ENCODE assay signal across 1 cellular context in genomic region chr2:70087703-70088507, GRCh38.
TF ChIP-seq lines count a peak whose summit lies in the region.

No MANE protein-coding gene starts in this region.

TF ChIP-seq in HepG2, 621 proteins besides CTCF, POLR2A, EP300 and RAD21 (continued from another document and continues in another):
- TF ChIP-seq PPARG (CRISPR knock-in tag; conservative IDR thresholded peaks at IDR 0.05) (no peak), ZBTB25 (CRISPR knock-in tag; IDR thresholded peaks at IDR 0.05) (no peak; the same call in 1 of the 2 replicates), ZNF232 (CRISPR knock-in tag; IDR thresholded peaks at IDR 0.05; ENCODE audit: borderline replicate concordance) (peak; percentile 11; the same call in 1 of the 2 replicates), ESRRA (CRISPR knock-in tag; IDR thresholded peaks at IDR 0.05; ENCODE audit: low read depth) (no peak), FOXC1 (CRISPR knock-in tag; IDR thresholded peaks at IDR 0.05; ENCODE audit: borderline replicate concordance) (no peak; the same call in 1 of the 2 replicates), ARID3A (IDR thresholded peaks at IDR 0.05; ENCODE audit: low read depth, low read length) (no peak), ZNF644 (CRISPR knock-in tag; IDR thresholded peaks at IDR 0.05; ENCODE audit: low read depth) (no peak), DMTF1 (CRISPR knock-in tag; IDR thresholded peaks at IDR 0.05) (0 out of 2 replicates have a peak, but pooled peaks have one; percentile 56), ONECUT2 (CRISPR knock-in tag; IDR thresholded peaks at IDR 0.05) (no peak), ZNF570 (CRISPR knock-in tag; IDR thresholded peaks at IDR 0.05; ENCODE audit: borderline replicate concordance) (no peak), NR2F1 (CRISPR knock-in tag; IDR thresholded peaks at IDR 0.05) (no peak), ZMYM3 (CRISPR knock-in tag; IDR thresholded peaks at IDR 0.05) (peak; percentile 58; the same call in 1 of the 2 replicates), IKZF1 (IDR thresholded peaks at IDR 0.05) (no peak), ZNF614 (CRISPR knock-in tag; IDR thresholded peaks at IDR 0.05; ENCODE audit: borderline replicate concordance) (no peak), BATF2 (CRISPR knock-in tag; IDR thresholded peaks at IDR 0.05) (peak; percentile 63; the same call in 1 of the 2 replicates), ZNF512 (CRISPR knock-in tag; IDR thresholded peaks at IDR 0.05) (no peak), DPF2 (CRISPR knock-in tag; IDR thresholded peaks at IDR 0.05; ENCODE audit: borderline replicate concordance, low read depth) (no peak), HES4 (CRISPR knock-in tag; IDR thresholded peaks at IDR 0.05; ENCODE audit: borderline replicate concordance) (no peak; the same call in 1 of the 2 replicates), MLX (CRISPR knock-in tag; IDR thresholded peaks at IDR 0.05) (no peak), ZFY (CRISPR knock-in tag; IDR thresholded peaks at IDR 0.05) (no peak; the same call in 1 of the 2 replicates), ZNF343 (CRISPR knock-in tag; IDR thresholded peaks at IDR 0.05) (peak; percentile 74; the same call in 1 of the 2 replicates), MATR3 (CRISPR knock-in tag; IDR thresholded peaks at IDR 0.05) (no peak), ERF (CRISPR knock-in tag; IDR thresholded peaks at IDR 0.05) (no peak), MNT (IDR thresholded peaks at IDR 0.05) (peak; percentile 31; the same call in 1 of the 2 replicates), ZFYVE20 (CRISPR knock-in tag; IDR thresholded peaks at IDR 0.05; ENCODE audit: borderline replicate concordance, low read depth) (no peak), PAF1 (CRISPR knock-in tag; IDR thresholded peaks at IDR 0.05) (peak; percentile 80), ATF4 (CRISPR knock-in tag; IDR thresholded peaks at IDR 0.05) (no peak), ZFP36L1 (CRISPR knock-in tag; IDR thresholded peaks at IDR 0.05) (peak; percentile 42; the same call in 1 of the 2 replicates), ZNF547 (CRISPR knock-in tag; IDR thresholded peaks at IDR 0.05) (no peak), ZBTB33 (CRISPR knock-in tag; IDR thresholded peaks at IDR 0.05) (0 out of 2 replicates have a peak, but pooled peaks have one; percentile 6), FOXP1 (IDR thresholded peaks at IDR 0.05) (no peak), FOXP1 (CRISPR knock-in tag; IDR thresholded peaks at IDR 0.05) (no peak), ZNF780A (CRISPR knock-in tag; IDR thresholded peaks at IDR 0.05) (0 out of 2 replicates have a peak, but pooled peaks have one; percentile 22), MIER2 (CRISPR knock-in tag; IDR thresholded peaks at IDR 0.05) (no peak), NRL (CRISPR knock-in tag; IDR thresholded peaks at IDR 0.05; ENCODE audit: borderline replicate concordance) (peak; percentile 94), CC2D1A (CRISPR knock-in tag; IDR thresholded peaks at IDR 0.05) (no peak), EEA1 (CRISPR knock-in tag; IDR thresholded peaks at IDR 0.05; ENCODE audit: borderline replicate concordance) (peak; percentile 39; the same call in 1 of the 2 replicates), SRF (IDR thresholded peaks at IDR 0.05; ENCODE audit: low read depth, low read length) (no peak), SUZ12 (IDR thresholded peaks at IDR 0.05; ENCODE audit: low read depth, low read length) (no peak), KDM4B (CRISPR knock-in tag; IDR thresholded peaks at IDR 0.05) (no peak), ZNF83 (CRISPR knock-in tag; IDR thresholded peaks at IDR 0.05; ENCODE audit: borderline replicate concordance) (no peak), ZBED4 (CRISPR knock-in tag; IDR thresholded peaks at IDR 0.05; ENCODE audit: borderline replicate concordance) (0 out of 2 replicates have a peak, but pooled peaks have one; percentile 10), RXRA (CRISPR knock-in tag; IDR thresholded peaks at IDR 0.05) (peak; percentile 61)
